ENCODE assay signal across 1 cellular context in genomic region chr5:131634666-131634995, GRCh38.
TF ChIP-seq lines count a peak whose summit lies in the region.

No MANE protein-coding gene starts in this region.

TF ChIP-seq in K562, 482 proteins besides CTCF, POLR2A, EP300 and RAD21 (continued from another document and continues in another):
- TF ChIP-seq ZNF280B (CRISPR knock-in tag; IDR thresholded peaks at IDR 0.05) (no peak), ZBTB7A (IDR thresholded peaks at IDR 0.05; ENCODE audit: borderline replicate concordance, control insufficient read depth, low read depth, low read length) (peak; percentile 28; the same call in 1 of the 2 replicates), EZH2 (IDR thresholded peaks at IDR 0.05; ENCODE audit: borderline replicate concordance, low read depth, low read length) (no peak), BRD4 (IDR thresholded peaks at IDR 0.05) (no peak), PTTG1 (tag; IDR thresholded peaks at IDR 0.05; ENCODE audit: low read depth) (no peak), CREB5 (CRISPR knock-in tag; IDR thresholded peaks at IDR 0.05) (no peak), GABPB1 (CRISPR knock-in tag; IDR thresholded peaks at IDR 0.05) (no peak), THAP12 (CRISPR knock-in tag; IDR thresholded peaks at IDR 0.05) (0 out of 2 replicates have a peak, but pooled peaks have one; percentile 8), ZBTB8A (IDR thresholded peaks at IDR 0.05; ENCODE audit: partially characterized antibody) (no peak), PRDM10 (IDR thresholded peaks at IDR 0.05; ENCODE audit: partially characterized antibody) (no peak), ZNF431 (CRISPR knock-in tag; IDR thresholded peaks at IDR 0.05) (no peak), NR4A1 (CRISPR knock-in tag; IDR thresholded peaks at IDR 0.05) (no peak), NR4A1 (tag; IDR thresholded peaks at IDR 0.05) (0 out of 2 replicates have a peak, but pooled peaks have one; percentile 31), CBX3 (IDR thresholded peaks at IDR 0.05; ENCODE audit: borderline replicate concordance in 1 of 2, low read length in 2 of 2) (no peak), ILK (tag; IDR thresholded peaks at IDR 0.05; ENCODE audit: borderline replicate concordance, low read depth) (no peak), TFAM (CRISPR knock-in tag; conservative IDR thresholded peaks at IDR 0.05) (no peak), ATF7 (IDR thresholded peaks at IDR 0.05) (no peak), BCOR (IDR thresholded peaks at IDR 0.05) (no peak), U2AF2 (optimal IDR thresholded peaks at IDR 0.05; ENCODE audit: low read depth, low read length) (no peak), ZNF707 (CRISPR knock-in tag; conservative IDR thresholded peaks at IDR 0.05) (no peak), ZNF655 (CRISPR knock-in tag; IDR thresholded peaks at IDR 0.05) (no peak), FOXA1 (IDR thresholded peaks at IDR 0.05; ENCODE audit: borderline replicate concordance) (no peak), E2F4 (CRISPR knock-in tag; IDR thresholded peaks at IDR 0.05; ENCODE audit: low read depth) (no peak), DDX20 (tag; IDR thresholded peaks at IDR 0.05; ENCODE audit: low read depth) (no peak), TAF7 (tag; IDR thresholded peaks at IDR 0.05) (no peak), SRF (CRISPR knock-in tag; IDR thresholded peaks at IDR 0.05) (0 out of 4 replicates have a peak, but pooled peaks of 1 of the 2 experiments have one; percentile 22), AFF1 (IDR thresholded peaks at IDR 0.05; ENCODE audit: low read depth in 1 of 2, partially characterized antibody in 2 of 2) (no peak), STAT6 (CRISPR knock-in tag; IDR thresholded peaks at IDR 0.05) (no peak), RCOR1 (IDR thresholded peaks at IDR 0.05; ENCODE audit: borderline replicate concordance in 1 of 2, low read depth in 2 of 2, low read length in 2 of 2) (peak in 1 of 2 experiments; percentile 6; a peak in 1 of 4 replicates), ZFP30 (CRISPR knock-in tag; IDR thresholded peaks at IDR 0.05; ENCODE audit: borderline replicate concordance) (no peak), ETS1 (conservative IDR thresholded peaks at IDR 0.05; ENCODE audit: control insufficient read depth, low read depth, low read length) (peak; percentile 58; the same call in 1 of the 2 replicates), FUS (optimal IDR thresholded peaks at IDR 0.05; ENCODE audit: low read depth, low read length) (no peak), RBM39 (optimal IDR thresholded peaks at IDR 0.05; ENCODE audit: low read depth, low read length) (peak; percentile 24), MBD1 (CRISPR knock-in tag; IDR thresholded peaks at IDR 0.05) (no peak), NCOA4 (IDR thresholded peaks at IDR 0.05; ENCODE audit: partially characterized antibody) (no peak)
